ENCODE assay signal across 8 cellular contexts in genomic region chr7:2100278-2101205, GRCh38.
A peak's percentile ranks its signal among the peaks of the same experiment; 100 is the strongest.
DNase-seq lines count a peak whose midpoint lies in the region; ATAC-seq lines count a peak whose summit lies in the region.

No MANE protein-coding gene starts in this region.

- in situ Hi-C loops in G401 (cut with HindIII; ENCODE audit: low sequenced_read_pairs), result no loop called here

- intact Hi-C loops in left ventricle myocardium superior (cut with micrococcal nuclease), result no loop called here

- ATAC-seq in GM19324 (IDR thresholded peaks at IDR 0.05; ENCODE audit: low FRiP score, unreplicated experiment) (peak; percentile 72), left ventricle myocardium superior (peak; percentile 46)

- peak; percentile 49 for DNase-seq in G401 (ENCODE audit: low spot score)
- DNase-seq in NAMALWA (ENCODE audit: low spot score), result peak; percentile 91
- no peak for DNase-seq in left ventricle myocardium superior
- DNase-seq in NCI-H146 treated with DMSO at 0.1 percent for 48 hours (lab: John Stamatoyannopoulos, UW; ENCODE audit: unreplicated experiment), result no peak
- DNase-seq in HuH-7 (ENCODE audit: low spot score), result no peak
- no peak for DNase-seq in Ammon's horn (ENCODE audit: low spot score)
- no peak for DNase-seq in medulla oblongata (ENCODE audit: extremely low spot score)

Comparison
In these comparisons a context has a peak if more than half of its experiments do, and no peak if none do; other contexts are left out.
1. DNase-seq: peak in G401 (single experiment) and NAMALWA (single experiment); none in left ventricle myocardium superior (single experiment), NCI-H146 treated with DMSO at 0.1 percent for 48 hours (single experiment), HuH-7 (single experiment), Ammon's horn (single experiment) and medulla oblongata (single experiment).